21 cellular contexts compared by ENCODE assay signal in genomic region chr19:17160908-17161307, GRCh38.
"Had no signal": no experiment of that assay in that cellular context is flagged by ENCODE, and none has a peak within 500 bp of the region (broad histone marks: within the 10 kb centered on the region; RNA-seq: fewer than 3 reads in every experiment).

No MANE protein-coding gene starts in this region.

- H3K27me3 Mint-ChIP-seq: activated CD4-positive, alpha-beta T cell treated with anti-CD3 and anti-CD28 coated beads, Interleukin-2, amount 10 ng/mL, durations not matched to agents 7 days and 5 days; memory B cell; stimulated activated naive CD8-positive, alpha-beta T cell treated with anti-CD3 and anti-CD28 coated beads, Interleukin-15, Interleukin-2, amounts not matched to agents 100 ng/mL and 50 ng/mL, for 24 hours had no signal

- H3K27ac ChIP-seq: coronary artery, epithelial cell of prostate, gastroesophageal sphincter, prostate gland, spleen, tibial artery, WERI-Rb-1 had no signal

- H3K9me3 ChIP-seq: prostate gland, tibial artery had no signal

- ATAC-seq: gastroesophageal sphincter, left cardiac atrium had no signal

- H3K4me3 ChIP-seq: coronary artery, gastroesophageal sphincter, prostate gland, spleen, tibial artery had no signal

- H3K4me1 ChIP-seq: gastroesophageal sphincter, prostate gland, tibial artery had no signal

- H3K4me1 Mint-ChIP-seq: activated CD4-positive, alpha-beta T cell treated with anti-CD3 and anti-CD28 coated beads, Interleukin-2, amount 10 ng/mL, durations not matched to agents 7 days and 5 days; memory B cell had no signal

- H3K27ac Mint-ChIP-seq: activated CD4-positive, alpha-beta T cell treated with anti-CD3 and anti-CD28 coated beads, Interleukin-2, amount 10 ng/mL, durations not matched to agents 7 days and 5 days; activated T-cell treated with anti-CD3 and anti-CD28 coated beads, Interleukin-2, amount 50 U/mL, for 72 hours; memory B cell; stimulated activated naive CD8-positive, alpha-beta T cell treated with anti-CD3 and anti-CD28 coated beads, Interleukin-15, Interleukin-2, amounts not matched to agents 100 ng/mL and 50 ng/mL, for 24 hours had no signal

- H3K27me3 ChIP-seq: gastroesophageal sphincter, spleen, tibial artery had no signal

- H3K4me3 Mint-ChIP-seq: activated CD4-positive, alpha-beta T cell treated with anti-CD3 and anti-CD28 coated beads, Interleukin-2, amount 10 ng/mL, durations not matched to agents 7 days and 5 days; activated T-cell treated with anti-CD3 and anti-CD28 coated beads, Interleukin-2, amount 50 U/mL, for 72 hours; memory B cell; stimulated activated naive CD8-positive, alpha-beta T cell treated with anti-CD3 and anti-CD28 coated beads, Interleukin-15, Interleukin-2, amounts not matched to agents 100 ng/mL and 50 ng/mL, for 24 hours had no signal

- H3K9me3 Mint-ChIP-seq: memory B cell; stimulated activated naive CD8-positive, alpha-beta T cell treated with anti-CD3 and anti-CD28 coated beads, Interleukin-15, Interleukin-2, amounts not matched to agents 100 ng/mL and 50 ng/mL, for 24 hours had no signal

- DNase-seq: activated CD4-positive, alpha-beta T cell treated with anti-CD3 and anti-CD28 coated beads, Interleukin-2, amount 10 ng/mL, durations not matched to agents 7 days and 5 days; activated CD4-positive, CD25-positive, alpha-beta regulatory T cell treated with anti-CD3 and anti-CD28 coated beads, Interleukin-2, amount 50 U/mL, for 72 hours; activated effector memory CD4-positive, alpha-beta T cell treated with Interleukin-2 at 50 U/mL for 16 hours; activated naive CD4-positive, alpha-beta T cell treated with anti-CD3 and anti-CD28 coated beads, Interleukin-2, amount 50 U/mL, for 16 hours; central memory CD4-positive, alpha-beta T cell; head of caudate nucleus; hypothalamus; islet precursor cell; left cardiac atrium; spleen; stimulated activated CD4-positive, alpha-beta T cell treated with anti-CD3 and anti-CD28 coated beads, Interleukin-4, amount 100 ng/mL, for 1 hour; T-helper 1 cell; tibial artery; WERI-Rb-1 had no signal
